In genomic region chr6:53284901-53285300, GRCh38 we compare ENCODE assay signal across 13 cellular contexts.
DNase-seq lines count a peak whose midpoint lies in the region; ATAC-seq lines count a peak whose summit lies in the region.
"Had no signal": no experiment of that assay in that cellular context is flagged by ENCODE, and none has a peak within 500 bp of the region (broad histone marks: within the 10 kb centered on the region; RNA-seq: fewer than 3 reads in every experiment).

No MANE protein-coding gene starts in this region.

- DNase-seq in CD4-positive, CD25-positive, alpha-beta regulatory T cell: peak in 1 of 3 donors; percentile 21
- DNase-seq in hypothalamus (lab: John Stamatoyannopoulos, UW) (no peak), putamen (ENCODE audit: low spot score) (no peak), SW 1271 (lab: John Stamatoyannopoulos, UW) (no peak), NOMO-1 (lab: John Stamatoyannopoulos, UW; ENCODE audit: unreplicated experiment in 2 of 2) (no peak)
- DNase-seq: NCI-H1436 treated with DMSO at 0.1 percent for 48 hours, PC-9, WERI-Rb-1 had no signal

- peak overlapping the region; percentile 70 to 94 (median 74) for H3K27ac Mint-ChIP-seq in CD4-positive, CD25-positive, alpha-beta regulatory T cell
- peak overlapping the region; percentile 0 for H3K27ac Mint-ChIP-seq in T-helper 1 cell treated with Interleukin-12 subunit alpha and Interleukin-12 subunit beta and Interleukin-4 antibody, amounts not matched to agents 30 μg/mL and 1 μg/mL, for 36 hours

- peaks cover 15% of the 10 kb centered on the region for H3K36me3 ChIP-seq in CD4-positive, CD25-positive, alpha-beta regulatory T cell (ENCODE audit: control insufficient read depth, insufficient read depth, low read length)
- H3K36me3 ChIP-seq: thoracic aorta had no signal

- peaks cover 31 to 91% (median 68%) of the 10 kb centered on the region in 4 donors for H3K4me1 Mint-ChIP-seq in CD4-positive, CD25-positive, alpha-beta regulatory T cell
- peaks cover 25% of the 10 kb centered on the region for H3K4me1 Mint-ChIP-seq in T-helper 1 cell treated with Interleukin-12 subunit alpha and Interleukin-12 subunit beta and Interleukin-4 antibody, amounts not matched to agents 30 μg/mL and 1 μg/mL, for 36 hours (ENCODE audit: low read depth)

- peak overlapping the region; percentile 73 for H3K4me3 ChIP-seq in CD4-positive, CD25-positive, alpha-beta regulatory T cell (ENCODE audit: low read depth, low read length)
- H3K4me3 ChIP-seq: ascending aorta, PC-9, thoracic aorta had no signal

- no peaks in the 10 kb centered on the region for H3K9me3 ChIP-seq in CD4-positive, CD25-positive, alpha-beta regulatory T cell (ENCODE audit: control insufficient read depth in 2 of 2, low read length in 2 of 2)
- H3K9me3 ChIP-seq: ascending aorta, thoracic aorta had no signal

- peak; percentile 32 to 34 for ATAC-seq in CD4-positive, CD25-positive, alpha-beta regulatory T cell (ENCODE audit: low read depth in 2 of 2)
- peak; percentile 64 for ATAC-seq in GM19023 (IDR thresholded peaks at IDR 0.05; ENCODE audit: unreplicated experiment)
- peak; percentile 65 for ATAC-seq in HG02870 (IDR thresholded peaks at IDR 0.05; ENCODE audit: unreplicated experiment)

- H3K9me3 Mint-ChIP-seq in CD4-positive, CD25-positive, alpha-beta regulatory T cell: no peaks in the 10 kb centered on the region
- H3K9me3 Mint-ChIP-seq in T-helper 1 cell treated with Interleukin-12 subunit alpha and Interleukin-12 subunit beta and Interleukin-4 antibody, amounts not matched to agents 30 μg/mL and 1 μg/mL, for 36 hours: no peaks in the 10 kb centered on the region

- H3K4me3 Mint-ChIP-seq in CD4-positive, CD25-positive, alpha-beta regulatory T cell: peak overlapping the region; percentile 48 to 59 (median 52)
- H3K4me3 Mint-ChIP-seq in T-helper 1 cell treated with Interleukin-12 subunit alpha and Interleukin-12 subunit beta and Interleukin-4 antibody, amounts not matched to agents 30 μg/mL and 1 μg/mL, for 36 hours: no peak overlapping the region

- H3K27ac ChIP-seq in CD4-positive, CD25-positive, alpha-beta regulatory T cell (ENCODE audit: insufficient read depth, low read length, poor library complexity, severe bottlenecking): peak overlapping the region; percentile 65
- H3K27ac ChIP-seq: ascending aorta, PC-9, thoracic aorta, WERI-Rb-1 had no signal

- H3K27me3 ChIP-seq in CD4-positive, CD25-positive, alpha-beta regulatory T cell (ENCODE audit: control insufficient read depth, insufficient read depth, low read length): no peaks in the 10 kb centered on the region
- H3K27me3 ChIP-seq: ascending aorta had no signal

- peaks cover 88% of the 10 kb centered on the region for H3K4me1 ChIP-seq in CD4-positive, CD25-positive, alpha-beta regulatory T cell (ENCODE audit: control insufficient read depth, insufficient read depth, low read length, poor library complexity, severe bottlenecking)

- peaks cover 42% of the 10 kb centered on the region for H3K36me3 Mint-ChIP-seq in CD4-positive, CD25-positive, alpha-beta regulatory T cell
- peaks cover 34% of the 10 kb centered on the region for H3K36me3 Mint-ChIP-seq in T-helper 1 cell treated with Interleukin-12 subunit alpha and Interleukin-12 subunit beta and Interleukin-4 antibody, amounts not matched to agents 30 μg/mL and 1 μg/mL, for 36 hours (ENCODE audit: low read depth)

- H3K27me3 Mint-ChIP-seq in CD4-positive, CD25-positive, alpha-beta regulatory T cell: no peaks in the 10 kb centered on the region
- H3K27me3 Mint-ChIP-seq in T-helper 1 cell treated with Interleukin-12 subunit alpha and Interleukin-12 subunit beta and Interleukin-4 antibody, amounts not matched to agents 30 μg/mL and 1 μg/mL, for 36 hours (ENCODE audit: low read depth): no peaks in the 10 kb centered on the region
